14 cellular contexts compared by ENCODE assay signal in the genomic region with DNA sequence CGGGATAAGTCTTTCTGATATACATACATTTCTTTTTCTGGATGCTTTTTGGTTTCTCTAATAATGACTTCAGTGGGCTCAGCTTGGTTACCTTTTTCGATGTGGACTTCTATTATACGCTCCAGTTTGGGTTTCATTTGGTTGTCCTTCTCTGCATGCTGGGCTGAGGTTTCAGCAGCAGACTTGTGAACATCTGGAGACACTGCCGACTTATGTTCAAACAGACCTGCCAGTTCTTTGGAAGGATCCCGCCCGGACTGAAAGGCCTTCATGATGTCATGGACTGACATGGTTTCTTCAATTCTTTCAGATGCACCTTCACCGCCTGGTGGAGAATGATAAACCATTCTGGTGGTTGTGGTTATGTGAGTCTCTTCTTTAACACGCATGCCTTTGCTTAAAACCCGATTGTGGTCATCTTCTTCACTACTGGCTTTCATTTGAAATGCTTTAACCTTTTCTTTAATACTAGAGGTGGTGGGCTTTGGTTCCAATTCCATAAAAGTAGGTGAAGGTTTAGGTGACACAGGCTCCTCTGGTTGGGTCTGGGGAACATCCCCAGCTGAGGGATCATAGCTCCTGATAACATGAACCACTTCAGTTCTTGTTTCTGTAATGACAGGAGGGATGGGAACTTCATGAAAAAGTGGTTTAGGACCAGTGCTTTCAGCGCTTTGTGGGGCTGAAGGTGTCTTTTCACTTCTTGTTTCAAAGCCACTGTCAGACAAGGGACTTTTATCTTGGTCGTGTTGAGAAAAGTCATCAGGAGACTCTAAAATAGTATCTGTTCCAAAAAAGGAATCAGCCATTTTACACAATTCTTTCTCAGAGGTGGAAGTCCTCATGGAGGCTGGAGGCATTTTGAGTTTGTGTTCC.
DNase-seq lines count a peak whose midpoint lies in the region; ATAC-seq and TF ChIP-seq lines count a peak whose summit lies in the region.
"Had no signal": no experiment of that assay in that cellular context is flagged by ENCODE, and none has a peak within 500 bp of the region (broad histone marks: within the 10 kb centered on the region; RNA-seq: fewer than 3 reads in every experiment).

No MANE protein-coding gene starts in this region.

- no peak overlapping the region for H3K4me3 Mint-ChIP-seq in natural killer cell treated with Interleukin-12 subunit alpha and Interleukin-12 subunit beta and Interleukin-15 and Interleukin-18, amount 100 ng/mL, for 72 hours
- H3K4me3 Mint-ChIP-seq in effector memory CD8-positive, alpha-beta T cell: no peak overlapping the region
- H3K4me3 Mint-ChIP-seq: central memory CD8-positive, alpha-beta T cell had no signal

- no peaks in the 10 kb centered on the region for H3K36me3 Mint-ChIP-seq in natural killer cell treated with Interleukin-12 subunit alpha and Interleukin-12 subunit beta and Interleukin-15 and Interleukin-18, amount 100 ng/mL, for 72 hours
- H3K36me3 Mint-ChIP-seq in effector memory CD8-positive, alpha-beta T cell (ENCODE audit: insufficient read depth): peaks cover 5% of the 10 kb centered on the region

- H3K27ac Mint-ChIP-seq in natural killer cell treated with Interleukin-12 subunit alpha and Interleukin-12 subunit beta and Interleukin-15 and Interleukin-18, amount 100 ng/mL, for 72 hours: no peak overlapping the region
- H3K27ac Mint-ChIP-seq in effector memory CD8-positive, alpha-beta T cell: no peak overlapping the region

- H3K4me1 Mint-ChIP-seq in natural killer cell treated with Interleukin-12 subunit alpha and Interleukin-12 subunit beta and Interleukin-15 and Interleukin-18, amount 100 ng/mL, for 72 hours (ENCODE audit: low read depth in 2 of 2): no peaks in the 10 kb centered on the region
- no peaks in the 10 kb centered on the region for H3K4me1 Mint-ChIP-seq in effector memory CD8-positive, alpha-beta T cell (ENCODE audit: low read depth in 2 of 2)
- H3K4me1 Mint-ChIP-seq: central memory CD8-positive, alpha-beta T cell had no signal

- ATAC-seq in GM19351 (IDR thresholded peaks at IDR 0.05; ENCODE audit: unreplicated experiment): peak; percentile 89
- ATAC-seq in HG02642 (IDR thresholded peaks at IDR 0.05; ENCODE audit: poor library complexity, unreplicated experiment): peak; percentile 90
- peak; percentile 90 for ATAC-seq in HG03354 (IDR thresholded peaks at IDR 0.05; ENCODE audit: poor library complexity, severe bottlenecking, unreplicated experiment)
- no peak for ATAC-seq in natural killer cell treated with Interleukin-12 subunit alpha and Interleukin-12 subunit beta and Interleukin-15 and Interleukin-18, amount 100 ng/mL, for 72 hours
- no peak for ATAC-seq in effector memory CD8-positive, alpha-beta T cell (replicated peaks)
- ATAC-seq: activated CD4-positive, CD25-positive, alpha-beta regulatory T cell treated with anti-CD3 and anti-CD28 coated beads, Interleukin-2, amount 50 U/mL, for 24 hours had no signal

- TF ChIP-seq CTCF in GM12872 (IDR thresholded peaks at IDR 0.05; ENCODE audit: insufficient read depth, low read depth, low read length): 0 out of 3 replicates have a peak, but pooled peaks have one; percentile 15

- H3K27me3 Mint-ChIP-seq in natural killer cell treated with Interleukin-12 subunit alpha and Interleukin-12 subunit beta and Interleukin-15 and Interleukin-18, amount 100 ng/mL, for 72 hours: peaks cover 2 to 16% of the 10 kb centered on the region in 2 donors
- no peaks in the 10 kb centered on the region for H3K27me3 Mint-ChIP-seq in effector memory CD8-positive, alpha-beta T cell
- H3K27me3 Mint-ChIP-seq: central memory CD8-positive, alpha-beta T cell had no signal

- no peak for DNase-seq in natural killer cell treated with Interleukin-12 subunit alpha and Interleukin-12 subunit beta and Interleukin-15 and Interleukin-18, amount 100 ng/mL, for 72 hours (ENCODE audit: low spot score)
- no peak for DNase-seq in GDM1 (lab: John Stamatoyannopoulos, UW)
- no peak for DNase-seq in effector memory CD8-positive, alpha-beta T cell
- no peak for DNase-seq in occipital lobe (lab: John Stamatoyannopoulos, UW)
- DNase-seq: ACHN, activated gamma-delta T cell, NCI-H526, sigmoid colon had no signal

- no peaks in the 10 kb centered on the region for H3K9me3 Mint-ChIP-seq in natural killer cell treated with Interleukin-12 subunit alpha and Interleukin-12 subunit beta and Interleukin-15 and Interleukin-18, amount 100 ng/mL, for 72 hours
- no peaks in the 10 kb centered on the region for H3K9me3 Mint-ChIP-seq in effector memory CD8-positive, alpha-beta T cell
- H3K9me3 Mint-ChIP-seq: central memory CD8-positive, alpha-beta T cell had no signal

Comparison
In these comparisons a context has a peak if more than half of its experiments do, and no peak if none do; other contexts are left out.
1. ATAC-seq: peak in GM19351 (single experiment), HG02642 (single experiment) and HG03354 (single experiment); none in natural killer cell treated with Interleukin-12 subunit alpha and Interleukin-12 subunit beta and Interleukin-15 and Interleukin-18, amount 100 ng/mL, for 72 hours (0 of 2) and effector memory CD8-positive, alpha-beta T cell (single experiment).